In genomic region chr9:79353856-79354520, GRCh38 we compare ENCODE assay signal across 22 cellular contexts.
DNase-seq lines count a peak whose midpoint lies in the region; ATAC-seq and TF ChIP-seq lines count a peak whose summit lies in the region.
"Had no signal": no experiment of that assay in that cellular context is flagged by ENCODE, and none has a peak within 500 bp of the region (broad histone marks: within the 10 kb centered on the region; RNA-seq: fewer than 3 reads in every experiment).

No MANE protein-coding gene starts in this region.

- H3K4me3 Mint-ChIP-seq in chondrocyte (ENCODE audit: unreplicated experiment) (no peak overlapping the region), neural crest cell (no peak overlapping the region)
- H3K4me3 Mint-ChIP-seq: activated B cell treated with CpG ODN at 0.5 μM for 24 hours, B cell had no signal

- DNase-seq in Daoy (ENCODE audit: low read depth): peak; percentile 57
- DNase-seq in NCI-H226: peak; percentile 71
- no peak for DNase-seq in chondrocyte (ENCODE audit: low spot score)
- DNase-seq in neural crest cell (ENCODE audit: low read depth, low spot score): no peak
- DNase-seq in NCI-H524 (lab: John Stamatoyannopoulos, UW): no peak
- no peak for DNase-seq in effector CD4-positive, alpha-beta T cell
- DNase-seq in heart right ventricle: no peak
- DNase-seq: activated B cell treated with CpG ODN at 0.5 μM for 24 hours; activated CD8-positive, alpha-beta memory T cell treated with anti-CD3 and anti-CD28 coated beads for 24 hours; adrenal gland; cortex of kidney; hypothalamus; KBM-7; left lung; NCI-H1417; ovary; stimulated activated CD4-positive, alpha-beta T cell treated with anti-CD3 and anti-CD28 coated beads, Interleukin-4, amount 100 ng/mL, for 4 hours; testis had no signal

- no peaks in the 10 kb centered on the region for H3K36me3 ChIP-seq in heart right ventricle
- H3K36me3 ChIP-seq: adrenal gland, left lung, ovary had no signal

- H3K27me3 ChIP-seq in heart right ventricle: no peaks in the 10 kb centered on the region
- H3K27me3 ChIP-seq: adrenal gland, left lung, ovary, testis had no signal

- 90 to 95% methylated on average over 2 of the region's 2 CpGs for WGBS in heart right ventricle, 2 donors

- H3K4me3 ChIP-seq in heart right ventricle: no peak overlapping the region
- H3K4me3 ChIP-seq: adrenal gland, left lung, ovary, skin epidermis, testis had no signal

- ATAC-seq in GM18502 (IDR thresholded peaks at IDR 0.05; ENCODE audit: poor library complexity, unreplicated experiment) (no peak), heart right ventricle (no peak)
- ATAC-seq: esophagus mucosa, left lung had no signal

- H3K9me3 Mint-ChIP-seq in chondrocyte (ENCODE audit: low read depth): peaks cover 2% of the 10 kb centered on the region
- H3K9me3 Mint-ChIP-seq in neural crest cell: no peaks in the 10 kb centered on the region
- H3K9me3 Mint-ChIP-seq: activated B cell treated with CpG ODN at 0.5 μM for 24 hours had no signal

- H3K4me1 Mint-ChIP-seq in chondrocyte (ENCODE audit: low read depth) (peaks cover 13% of the 10 kb centered on the region), neural crest cell (no peaks in the 10 kb centered on the region)

- H3K27ac Mint-ChIP-seq in chondrocyte (ENCODE audit: unreplicated experiment) (peak overlapping the region; percentile 10), neural crest cell (ENCODE audit: unreplicated experiment) (peak overlapping the region; percentile 8)
- H3K27ac Mint-ChIP-seq: activated B cell treated with CpG ODN at 0.5 μM for 24 hours, B cell had no signal

- H3K36me3 Mint-ChIP-seq in chondrocyte (ENCODE audit: low read depth) (no peaks in the 10 kb centered on the region), neural crest cell (ENCODE audit: low read depth) (no peaks in the 10 kb centered on the region)

- no peaks in the 10 kb centered on the region for H3K27me3 Mint-ChIP-seq in chondrocyte (ENCODE audit: low read depth)
- no peaks in the 10 kb centered on the region for H3K27me3 Mint-ChIP-seq in neural crest cell (ENCODE audit: low read depth)
- H3K27me3 Mint-ChIP-seq: B cell had no signal

- H3K9me3 ChIP-seq in heart right ventricle: no peaks in the 10 kb centered on the region
- H3K9me3 ChIP-seq: adrenal gland, left lung, ovary, testis had no signal

- TF ChIP-seq CTCF in chondrocyte (IDR thresholded peaks at IDR 0.05) (no peak), neural crest cell (conservative IDR thresholded peaks at IDR 0.05) (no peak), heart right ventricle (IDR thresholded peaks at IDR 0.05) (no peak)

- no peak overlapping the region for H3K27ac ChIP-seq in heart right ventricle
- H3K27ac ChIP-seq: adrenal gland, left lung, ovary, skin epidermis, testis had no signal

- peaks cover 0 to 19% (median 0%) of the 10 kb centered on the region in 9 donors for H3K4me1 ChIP-seq in heart right ventricle
- H3K4me1 ChIP-seq: adrenal gland, testis had no signal

- intact Hi-C loops in heart right ventricle (cut with DNase I): no loop called here

Comparison
In these comparisons a context has a peak if more than half of its experiments do, and no peak if none do; other contexts are left out.
1. DNase-seq: peak in Daoy (single experiment) and NCI-H226 (single experiment); none in chondrocyte (single experiment), neural crest cell (single experiment), NCI-H524 (0 of 2), effector CD4-positive, alpha-beta T cell (single experiment) and heart right ventricle (0 of 2).